ENCODE assay signal across 25 cellular contexts in the genomic region with DNA sequence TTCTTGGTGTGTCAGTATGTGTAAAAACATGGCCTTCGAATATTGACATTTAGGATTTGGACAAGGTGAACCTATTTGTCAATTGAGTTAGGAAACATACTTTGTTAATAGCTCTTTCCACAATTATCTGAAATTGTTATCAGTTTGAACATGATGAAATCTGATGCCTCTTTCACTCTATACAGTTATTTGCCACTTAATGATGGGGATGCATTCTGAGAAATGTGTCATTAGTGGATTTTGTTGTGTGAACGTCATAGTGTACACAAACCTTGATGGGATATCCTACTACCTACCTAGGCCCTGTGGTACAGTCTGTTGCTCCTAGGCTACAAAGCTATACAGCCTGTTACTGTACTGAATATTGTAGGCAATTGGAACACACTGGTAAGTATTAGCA. TPM values are rescaled to one million over a fixed set of nuclear protein-coding genes. Genes with fewer than 3 reads are reported as not detected.
DNase-seq lines count a peak whose midpoint lies in the region; ATAC-seq, FAIRE-seq and TF ChIP-seq lines count a peak whose summit lies in the region.
"Had no signal": no experiment of that assay in that cellular context is flagged by ENCODE, and none has a peak within 500 bp of the region (broad histone marks: within the 10 kb centered on the region; RNA-seq: fewer than 3 reads in every experiment).

No MANE protein-coding gene starts in this region.

- no peak overlapping the region for H3K4me3 Mint-ChIP-seq in HFFc6
- H3K4me3 Mint-ChIP-seq: activated T-cell treated with anti-CD3 and anti-CD28 coated beads, Interleukin-2, amount 50 U/mL, for 72 hours; CD4-positive, alpha-beta T cell; dendritic cell treated with granulocyte-macrophage colony-stimulating factor and Interleukin-4, amounts not matched to agents 40 ng/mL and 50 ng/mL, for 4 days had no signal

- no peak for TF ChIP-seq POLR2A in endothelial cell of umbilical vein (IDR thresholded peaks at IDR 0.05; ENCODE audit: low read depth, low read length)

- WGBS in smooth muscle cell (ENCODE audit: low lambda C conversion rate) = 78% methylated on average over 2 of the region's 2 CpGs

- intact Hi-C loops in endothelial cell of umbilical vein (cut with micrococcal nuclease) = no loop called here
- intact Hi-C loops in posterior vena cava (cut with DNase I) = no loop called here

- H3K27me3 ChIP-seq in endothelial cell of umbilical vein (ENCODE audit: control insufficient read depth in 2 of 2, insufficient read depth in 2 of 2, low read length in 2 of 2) = no peaks in the 10 kb centered on the region
- H3K27me3 ChIP-seq in smooth muscle cell (ENCODE audit: low read depth) = no peaks in the 10 kb centered on the region
- H3K27me3 ChIP-seq: upper lobe of left lung had no signal

- peaks cover 5% of the 10 kb centered on the region for H3K27me3 Mint-ChIP-seq in HFFc6 (ENCODE audit: insufficient read depth)
- H3K27me3 Mint-ChIP-seq: CD4-positive, alpha-beta T cell; dendritic cell treated with granulocyte-macrophage colony-stimulating factor and Interleukin-4, amounts not matched to agents 40 ng/mL and 50 ng/mL, for 4 days had no signal

- no peak overlapping the region for H2AFZ ChIP-seq in endothelial cell of umbilical vein (ENCODE audit: low read depth, low read length)
- H2AFZ ChIP-seq in smooth muscle cell (ENCODE audit: low read depth) = no peak overlapping the region

- no peaks in the 10 kb centered on the region for H3K9me1 ChIP-seq in endothelial cell of umbilical vein (replicated peaks; ENCODE audit: control insufficient read depth, extremely low read depth, insufficient read depth, low read length)

- peak overlapping the region; percentile 68; the same call in 1 of the 2 replicates for H3K27ac Mint-ChIP-seq in HFFc6
- H3K27ac Mint-ChIP-seq: activated naive CD4-positive, alpha-beta T cell treated with anti-CD3 and anti-CD28 coated beads, Interleukin-2, amount 50 U/mL, for 72 hours; activated T-cell treated with anti-CD3 and anti-CD28 coated beads, Interleukin-2, amount 50 U/mL, for 72 hours; CD4-positive, alpha-beta T cell; dendritic cell treated with granulocyte-macrophage colony-stimulating factor and Interleukin-4, amounts not matched to agents 40 ng/mL and 50 ng/mL, for 4 days had no signal

- H3K4me2 ChIP-seq in endothelial cell of umbilical vein (ENCODE audit: insufficient read depth, low read length) (no peak overlapping the region), smooth muscle cell (no peak overlapping the region)

- peaks cover 40% of the 10 kb centered on the region for H3K4me1 Mint-ChIP-seq in HFFc6 (ENCODE audit: low read depth)

- TF ChIP-seq CTCF in HFFc6 (IDR thresholded peaks at IDR 0.05) = no peak
- TF ChIP-seq CTCF in endothelial cell of umbilical vein (IDR thresholded peaks at IDR 0.05; ENCODE audit: extremely low read depth in 1 of 2, insufficient read depth in 1 of 2, low read depth in 1 of 2, low read length in 2 of 2) = no peak
- no peak for TF ChIP-seq CTCF in smooth muscle cell (IDR thresholded peaks at IDR 0.05; ENCODE audit: borderline replicate concordance, insufficient read depth, poor library complexity, severe bottlenecking)

- no peaks in the 10 kb centered on the region for H3K36me3 Mint-ChIP-seq in HFFc6 (ENCODE audit: low read depth)
- H3K36me3 Mint-ChIP-seq: activated naive CD4-positive, alpha-beta T cell treated with anti-CD3 and anti-CD28 coated beads, Interleukin-2, amount 50 U/mL, for 72 hours had no signal

- dilution Hi-C loops in endothelial cell of umbilical vein (cut with MboI; ENCODE audit: extremely low pct_ligation_motif_present, low sequenced_read_pairs) = no loop called here

- H3K4me3 ChIP-seq in endothelial cell of umbilical vein (replicated peaks in 1 of 3; ENCODE audit: insufficient read depth in 1 of 3, low read depth in 1 of 3, low read length in 3 of 3) (no peak overlapping the region), smooth muscle cell (no peak overlapping the region)
- H3K4me3 ChIP-seq: left ventricle myocardium inferior, upper lobe of left lung had no signal

- H3K9me3 ChIP-seq in endothelial cell of umbilical vein (replicated peaks; ENCODE audit: control insufficient read depth, insufficient read depth, low read length) (no peaks in the 10 kb centered on the region), smooth muscle cell (replicated peaks; ENCODE audit: low read depth) (no peaks in the 10 kb centered on the region)
- H3K9me3 ChIP-seq: left ventricle myocardium inferior, upper lobe of left lung had no signal

- DNase-seq in HFFc6 = no peak
- no peak for DNase-seq in endothelial cell of umbilical vein (ENCODE audit: low read depth, low spot score)
- no peak for DNase-seq in smooth muscle cell (lab: John Stamatoyannopoulos, UW; ENCODE audit: unreplicated experiment)
- DNase-seq in GDM1 (lab: John Stamatoyannopoulos, UW) = no peak
- no peak for DNase-seq in posterior vena cava (ENCODE audit: low spot score)
- DNase-seq: activated CD8-positive, alpha-beta memory T cell treated with anti-CD3 and anti-CD28 coated beads for 24 hours; activated T-cell treated with anti-CD3 and anti-CD28 coated beads, Interleukin-2, amount 50 U/mL, for 72 hours; CD4-positive, alpha-beta T cell; DMS79 treated with DMSO at 0.1 percent for 48 hours; H7; KBM-7; left ventricle myocardium inferior; NCI-H187; NCI-H2227 treated with DMSO at 0.1 percent for 48 hours; occipital lobe; stimulated activated naive CD4-positive, alpha-beta T cell treated with Interleukin-2 at 50 U/mL for 16 hours; upper lobe of left lung had no signal

- H3K9ac ChIP-seq in endothelial cell of umbilical vein (replicated peaks; ENCODE audit: extremely low read depth, insufficient read depth, low read length) (no peak overlapping the region), smooth muscle cell (ENCODE audit: low read depth) (no peak overlapping the region)

- ATAC-seq in HG02885 (IDR thresholded peaks at IDR 0.05; ENCODE audit: poor library complexity, unreplicated experiment) = no peak
- ATAC-seq: activated naive CD4-positive, alpha-beta T cell treated with anti-CD3 and anti-CD28 coated beads, Interleukin-2, amount 50 U/mL, for 72 hours; activated T-cell treated with anti-CD3 and anti-CD28 coated beads, Interleukin-2, amount 50 U/mL, for 72 hours; sciatic nerve had no signal

- no peaks in the 10 kb centered on the region for H3K9me3 Mint-ChIP-seq in HFFc6
- H3K9me3 Mint-ChIP-seq: activated naive CD4-positive, alpha-beta T cell treated with anti-CD3 and anti-CD28 coated beads, Interleukin-2, amount 50 U/mL, for 72 hours; activated T-cell treated with anti-CD3 and anti-CD28 coated beads, Interleukin-2, amount 50 U/mL, for 72 hours; CD4-positive, alpha-beta T cell; dendritic cell treated with granulocyte-macrophage colony-stimulating factor and Interleukin-4, amounts not matched to agents 40 ng/mL and 50 ng/mL, for 4 days had no signal

- H4K20me1 ChIP-seq in endothelial cell of umbilical vein (replicated peaks; ENCODE audit: control insufficient read depth, extremely low read depth, insufficient read depth, low read length) (no peaks in the 10 kb centered on the region), smooth muscle cell (ENCODE audit: low read depth) (peaks cover 88% of the 10 kb centered on the region)

- H3K79me2 ChIP-seq in endothelial cell of umbilical vein (ENCODE audit: control insufficient read depth, insufficient read depth, low read length) (peaks cover 39% of the 10 kb centered on the region), smooth muscle cell (ENCODE audit: low read depth) (peaks cover 86% of the 10 kb centered on the region)

- CTCF ChIA-PET in endothelial cell of umbilical vein (lab: Charles Lee) = interaction anchor here (1.0 to 1.9 kb wide), 5 partner anchors 11 to 146 kb away, joined by 3 to 8 read pairs (median 3); no protein-coding TSS in a partner anchor

- H3K4me1 ChIP-seq in endothelial cell of umbilical vein (ENCODE audit: control insufficient read depth, extremely low read depth, insufficient read depth, low read length) (peaks cover 7% of the 10 kb centered on the region), smooth muscle cell (ENCODE audit: low read depth) (peaks cover 19% of the 10 kb centered on the region)

- H3K27ac ChIP-seq in endothelial cell of umbilical vein (ENCODE audit: insufficient read depth, low read depth, low read length) (no peak overlapping the region), smooth muscle cell (ENCODE audit: low read depth) (peak overlapping the region; percentile 22)
- H3K27ac ChIP-seq: left ventricle myocardium inferior, upper lobe of left lung had no signal

- BruUV-seq in endothelial cell of umbilical vein (replicated peaks; lab: Mats Ljungman, UMichigan) = no TSS peak

- H3F3A ChIP-seq in smooth muscle cell (ENCODE audit: low read depth) = no peaks in the 10 kb centered on the region

- POLR2A ChIA-PET in endothelial cell of umbilical vein (lab: Charles Lee) = no interaction called here

- FAIRE-seq in endothelial cell of umbilical vein (lab: Jason Lieb, UNC) = no peak
- FAIRE-seq: GM19239 had no signal

- H3K36me3 ChIP-seq in endothelial cell of umbilical vein (ENCODE audit: control insufficient read depth in 2 of 2, extremely low read depth in 1 of 2, insufficient read depth in 2 of 2, low read length in 2 of 2) (no peaks in the 10 kb centered on the region), smooth muscle cell (ENCODE audit: low read depth) (no peaks in the 10 kb centered on the region)
- H3K36me3 ChIP-seq: left ventricle myocardium inferior, upper lobe of left lung had no signal

RNA-seq across cellular contexts. Expression of gene TULP3, which starts 4.8 kb away (rescaled TPM):
- 10 to 100 TPM; 25.8 to 34.0 (median 31.6) TPM for total RNA-seq in HFFc6 (2021; fragmentation: NEBNext Ultra II Directional; extraction: Animal tissue kit (Norgen Biotek cat#: 25700))
- total RNA-seq in endothelial cell of umbilical vein (30.8 and 32.9 TPM in 2 replicates), smooth muscle cell (39.4 and 40.6 TPM in 2 replicates), posterior vena cava (10 to 100 TPM; 19.5 to 23.6 TPM)
- polyA plus RNA-seq in endothelial cell of umbilical vein (31.0 and 31.3 TPM in 2 replicates), smooth muscle cell (33.7 and 40.0 TPM in 2 replicates)
- 32.4 and 32.8 TPM in 2 replicates for polyA plus RNA-seq in endothelial cell of umbilical vein (2011; cell fraction: cytosol; rRNA removed)
- polyA plus RNA-seq in endothelial cell of umbilical vein (2011; cell fraction: nucleus; rRNA removed) = 41.2 and 43.9 TPM in 2 replicates
- 32.1 and 32.3 TPM in 2 replicates for polyA plus RNA-seq in endothelial cell of umbilical vein (2012)
- polyA minus RNA-seq in endothelial cell of umbilical vein = 26.8 and 29.8 TPM in 2 replicates
- 9.6 TPM for polyA minus RNA-seq in endothelial cell of umbilical vein (2011; cell fraction: cytosol; rRNA and poly(A)+ RNA removed)
- 12.4 and 13.3 TPM in 2 replicates for polyA minus RNA-seq in endothelial cell of umbilical vein (2011; cell fraction: nucleus; rRNA and poly(A)+ RNA removed)

RNA-seq across cellular contexts. Expression of gene RHNO1, which starts 18.5 kb away (rescaled TPM):
- 10 to 100 TPM; 25.4 to 47.3 (median 39.7) TPM for total RNA-seq in HFFc6 (2021; fragmentation: NEBNext Ultra II Directional; extraction: Animal tissue kit (Norgen Biotek cat#: 25700))
- 33.8 and 39.9 TPM in 2 replicates for total RNA-seq in endothelial cell of umbilical vein
- polyA plus RNA-seq in endothelial cell of umbilical vein = 35.2 and 37.9 TPM in 2 replicates
- polyA plus RNA-seq in endothelial cell of umbilical vein (2011; cell fraction: cytosol; rRNA removed) = 43.4 and 45.5 TPM in 2 replicates
- polyA plus RNA-seq in endothelial cell of umbilical vein (2011; cell fraction: nucleus; rRNA removed) = 12.5 and 13.5 TPM in 2 replicates
- polyA plus RNA-seq in endothelial cell of umbilical vein (2012) = 33.7 and 43.7 TPM in 2 replicates
- 24.5 and 46.8 TPM in 2 replicates for polyA minus RNA-seq in endothelial cell of umbilical vein
- polyA minus RNA-seq in endothelial cell of umbilical vein (2011; cell fraction: cytosol; rRNA and poly(A)+ RNA removed) = 25.8 TPM
- 7.6 and 15.6 TPM in 2 replicates for polyA minus RNA-seq in endothelial cell of umbilical vein (2011; cell fraction: nucleus; rRNA and poly(A)+ RNA removed)
- 20.5 and 22.6 TPM in 2 replicates for total RNA-seq in smooth muscle cell
- polyA plus RNA-seq in smooth muscle cell = 23.4 and 29.7 TPM in 2 replicates
- total RNA-seq in posterior vena cava = 1 to 10 TPM; 8.4 to 8.8 TPM

RNA-seq across cellular contexts. Expression of gene FOXM1, which starts 18.5 kb away (rescaled TPM):
- total RNA-seq in HFFc6 (2021; fragmentation: NEBNext Ultra II Directional; extraction: Animal tissue kit (Norgen Biotek cat#: 25700)) = 10 to 100 TPM; 41.9 to 96.4 (median 89.6) TPM
- total RNA-seq in endothelial cell of umbilical vein = 110 and 136 TPM in 2 replicates
- polyA plus RNA-seq in endothelial cell of umbilical vein = 34.0 and 43.5 TPM in 2 replicates
- polyA plus RNA-seq in endothelial cell of umbilical vein (2011; cell fraction: cytosol; rRNA removed) = 70.0 and 78.4 TPM in 2 replicates
- polyA plus RNA-seq in endothelial cell of umbilical vein (2011; cell fraction: nucleus; rRNA removed) = 54.3 and 66.6 TPM in 2 replicates
- polyA plus RNA-seq in endothelial cell of umbilical vein (2012) = 32.7 and 83.2 TPM in 2 replicates
- polyA minus RNA-seq in endothelial cell of umbilical vein = 42.6 and 49.4 TPM in 2 replicates
- 71.7 TPM for polyA minus RNA-seq in endothelial cell of umbilical vein (2011; cell fraction: cytosol; rRNA and poly(A)+ RNA removed)
- 23.9 and 32.7 TPM in 2 replicates for polyA minus RNA-seq in endothelial cell of umbilical vein (2011; cell fraction: nucleus; rRNA and poly(A)+ RNA removed)
- total RNA-seq in smooth muscle cell = 2.3 and 3.7 TPM in 2 replicates
- polyA plus RNA-seq in smooth muscle cell = 8.1 and 9.6 TPM in 2 replicates
- under 1 TPM; 0.24 to 0.79 TPM for total RNA-seq in posterior vena cava

RNA-seq across cellular contexts. Expression of gene TEX52, which starts 38.7 kb away (rescaled TPM):
- total RNA-seq in HFFc6 (2021; fragmentation: NEBNext Ultra II Directional; extraction: Animal tissue kit (Norgen Biotek cat#: 25700)) = not detected
- total RNA-seq in endothelial cell of umbilical vein (not detected in 2 replicates), smooth muscle cell (not detected in 2 replicates), posterior vena cava (not detected)
- polyA plus RNA-seq in endothelial cell of umbilical vein (not detected in 2 replicates), smooth muscle cell (0.14 TPM in 1 of 2 replicates, not detected in the other)
- polyA plus RNA-seq in endothelial cell of umbilical vein (2011; cell fraction: cytosol; rRNA removed) = not detected in 2 replicates
- polyA plus RNA-seq in endothelial cell of umbilical vein (2011; cell fraction: nucleus; rRNA removed) = not detected in 2 replicates
- polyA plus RNA-seq in endothelial cell of umbilical vein (2012) = not detected in 2 replicates
- polyA minus RNA-seq in endothelial cell of umbilical vein = not detected in 2 replicates
- polyA minus RNA-seq in endothelial cell of umbilical vein (2011; cell fraction: cytosol; rRNA and poly(A)+ RNA removed) = not detected
- polyA minus RNA-seq in endothelial cell of umbilical vein (2011; cell fraction: nucleus; rRNA and poly(A)+ RNA removed) = not detected in 2 replicates
- total RNA-seq: CD4-positive, alpha-beta T cell; epithelial cell of proximal tubule; H7; left ventricle myocardium inferior; mucosa of gallbladder; occipital lobe; sciatic nerve; upper lobe of left lung had no signal
- polyA plus RNA-seq: AG04450 had no signal
